ENCODE assay signal across 8 cellular contexts in genomic region chr5:154937186-154937717, GRCh38. TPM values are rescaled to one million over a fixed set of nuclear protein-coding genes. Genes with fewer than 3 reads are reported as not detected.
DNase-seq lines count a peak whose midpoint lies in the region; ATAC-seq and TF ChIP-seq lines count a peak whose summit lies in the region.

No MANE protein-coding gene starts in this region.

- WGBS in IMR-90 (ENCODE audit: extremely low coverage in 2 of 2, insufficient read length in 1 of 2), 2 experiments = no CpG with 5 or more reads among the region's 11 CpGs
- WGBS in mammary epithelial cell (ENCODE audit: low coverage, missing lambda C conversion rate) = 5% methylated on average over 11 of the region's 11 CpGs

- peak overlapping the region; percentile 92 for H2AFZ ChIP-seq in IMR-90 (replicated peaks; ENCODE audit: low read length, poor library complexity)
- peak overlapping the region; percentile 98 for H2AFZ ChIP-seq in mammary epithelial cell (ENCODE audit: low read depth, low read length)

- no peak overlapping the region for H4K91ac ChIP-seq in IMR-90 (ENCODE audit: insufficient read depth, low read depth, low read length)

- H3K27ac ChIP-seq in IMR-90 (ENCODE audit: insufficient read depth, low read length) (no peak overlapping the region; the same call in 1 of the 2 replicates), mammary epithelial cell (ENCODE audit: insufficient read depth, low read depth, low read length) (peak overlapping the region; percentile 41), mucosa of rectum (ENCODE audit: low read depth in 2 of 2, low read length in 2 of 2) (peak overlapping the region in 1 of 2 donors; percentile 58)

- peak overlapping the region; percentile 12 to 70; a peak in 1 of 4 replicates for H4K8ac ChIP-seq in IMR-90 (ENCODE audit: low read depth in 2 of 2, low read length in 2 of 2)

- no peak overlapping the region for H3K56ac ChIP-seq in IMR-90 (ENCODE audit: extremely low read depth, insufficient read depth, low read length)

- H3K4me2 ChIP-seq in IMR-90 (ENCODE audit: low read depth, low read length) (peak overlapping the region; percentile 98), mammary epithelial cell (ENCODE audit: insufficient read depth, low read depth, low read length) (peak overlapping the region; percentile 79)

- no peak overlapping the region for H2BK15ac ChIP-seq in IMR-90 (ENCODE audit: low read depth, low read length)

- peaks cover 2% of the 10 kb centered on the region; the same call in 1 of the 2 replicates for H3K36me3 ChIP-seq in IMR-90 (ENCODE audit: control insufficient read depth, insufficient read depth, low read length)
- H3K36me3 ChIP-seq in mammary epithelial cell (ENCODE audit: insufficient read depth, low read length) = no peaks in the 10 kb centered on the region
- H3K36me3 ChIP-seq in mucosa of rectum (ENCODE audit: control insufficient read depth in 2 of 2, insufficient read depth in 2 of 2, low read length in 2 of 2) = peaks cover 0 to 9% of the 10 kb centered on the region in 2 donors

- H3K9ac ChIP-seq in IMR-90 (ENCODE audit: low read depth, low read length) = peak overlapping the region; percentile 80; the same call in 1 of the 2 replicates
- peak overlapping the region; percentile 60 for H3K9ac ChIP-seq in mammary epithelial cell (ENCODE audit: insufficient read depth, low read length)
- H3K9ac ChIP-seq in mucosa of rectum (ENCODE audit: low read depth in 1 of 2, low read length in 2 of 2) = peak overlapping the region; percentile 72 to 84

- peaks cover 3% of the 10 kb centered on the region; the same call in 1 of the 2 replicates for H3K9me1 ChIP-seq in IMR-90 (ENCODE audit: insufficient read depth, low read length)

- dilution Hi-C loops in IMR-90 (cut with HindIII; ENCODE audit: low sequenced_read_pairs, unreplicated experiment) = no loop called here
- dilution Hi-C loops in mammary epithelial cell (cut with HindIII; ENCODE audit: low sequenced_read_pairs) = no loop called here

- TF ChIP-seq POLR2A in IMR-90 (IDR thresholded peaks at IDR 0.05; ENCODE audit: low read depth, low read length) = no peak

- H3K4me3 ChIP-seq in AG09309 (ENCODE audit: control insufficient read depth, low read depth, low read length) = peak overlapping the region; percentile 69
- peak overlapping the region; percentile 97 for H3K4me3 ChIP-seq in IMR-90 (ENCODE audit: insufficient read depth, low read depth, low read length)
- H3K4me3 ChIP-seq in mammary epithelial cell (replicated peaks in 1 of 3; ENCODE audit: insufficient read depth in 1 of 3, low read depth in 2 of 3, low read length in 3 of 3) = peak overlapping the region; percentile 86 to 91 (median 91)
- peak overlapping the region; percentile 83 to 90 for H3K4me3 ChIP-seq in mucosa of rectum (ENCODE audit: low read length in 2 of 2)

- H2AK9ac ChIP-seq in IMR-90 (replicated peaks; ENCODE audit: low read depth, low read length, poor library complexity) = peak overlapping the region; percentile 92

- H3K9me3 ChIP-seq in IMR-90 (ENCODE audit: control insufficient read depth, insufficient read depth, low read length) = no peaks in the 10 kb centered on the region
- no peaks in the 10 kb centered on the region for H3K9me3 ChIP-seq in mammary epithelial cell (replicated peaks; ENCODE audit: insufficient read depth, low read length)
- H3K9me3 ChIP-seq in mucosa of rectum (ENCODE audit: control insufficient read depth in 2 of 2, low read length in 2 of 2) = no peaks in the 10 kb centered on the region

- no peak overlapping the region for H2BK20ac ChIP-seq in IMR-90 (ENCODE audit: low read depth, low read length)

- H4K5ac ChIP-seq in IMR-90 (ENCODE audit: low read depth, low read length) = no peak overlapping the region

- no peak for ATAC-seq in IMR-90 (ENCODE audit: low read depth)
- ATAC-seq in HG02610 (IDR thresholded peaks at IDR 0.05; ENCODE audit: unreplicated experiment) = no peak
- no peak for ATAC-seq in GM21423 (IDR thresholded peaks at IDR 0.05; ENCODE audit: unreplicated experiment)

- in situ Hi-C loops in IMR-90 (cut with MboI; ENCODE audit: low sequenced_read_pairs) (no loop called here), mammary epithelial cell (cut with MboI; ENCODE audit: low sequenced_read_pairs in 2 of 2) (no loop called here)

- CTCF ChIA-PET in IMR-90 (lab: Yijun Ruan, JAX) (no interaction called here), mammary epithelial cell (lab: Charles Lee; ENCODE audit: low non-redundant PET) (no interaction called here)

- H3K23ac ChIP-seq in IMR-90 (ENCODE audit: low read depth, low read length) = 0 out of 2 replicates have a peak overlapping the region, but pooled peaks have one; percentile 27

- no peak for DNase-seq in AG09309 (ENCODE audit: low read depth)
- peak; percentile 17 for DNase-seq in IMR-90
- DNase-seq in mammary epithelial cell = peak; percentile 7
- DNase-seq in NCI-H2081 treated with DMSO at 0.1 percent for 48 hours (lab: John Stamatoyannopoulos, UW) = no peak
- no peak for DNase-seq in middle frontal gyrus (ENCODE audit: extremely low spot score, low spot score)

- H3K79me2 ChIP-seq in mammary epithelial cell (ENCODE audit: insufficient read depth, low read length) = peaks cover 47% of the 10 kb centered on the region

- no peaks in the 10 kb centered on the region for H3K27me3 ChIP-seq in IMR-90 (ENCODE audit: control insufficient read depth, insufficient read depth, low read length)
- no peaks in the 10 kb centered on the region for H3K27me3 ChIP-seq in mammary epithelial cell (ENCODE audit: insufficient read depth, low read length)
- H3K27me3 ChIP-seq in mucosa of rectum (ENCODE audit: control insufficient read depth in 2 of 2, insufficient read depth in 2 of 2, low read length in 2 of 2) = no peaks in the 10 kb centered on the region

- TF ChIP-seq CTCF in AG09309 (IDR thresholded peaks at IDR 0.05; ENCODE audit: control insufficient read depth, insufficient read depth, low read depth, low read length, missing control alignments) = no peak
- TF ChIP-seq CTCF in IMR-90 (conservative IDR thresholded peaks at IDR 0.05; ENCODE audit: low read depth, low read length) = no peak
- TF ChIP-seq CTCF in mammary epithelial cell (conservative IDR thresholded peaks at IDR 0.05 in 1 of 2, IDR thresholded peaks at IDR 0.05 in 1 of 2; ENCODE audit: extremely low read depth in 1 of 2, insufficient read depth in 1 of 2, low read depth in 1 of 2, low read length in 2 of 2) = no peak

- no peak overlapping the region for H2BK5ac ChIP-seq in IMR-90 (ENCODE audit: low read depth, low read length, poor library complexity, severe bottlenecking)

- no peak overlapping the region for H2AK5ac ChIP-seq in IMR-90 (ENCODE audit: low read depth, low read length)

- H2BK120ac ChIP-seq in IMR-90 (ENCODE audit: low read depth, low read length) = no peak overlapping the region

- TF ChIP-seq RAD21 in IMR-90 (IDR thresholded peaks at IDR 0.05; ENCODE audit: low read length) = no peak

- POLR2A ChIA-PET in IMR-90 (lab: Charles Lee; ENCODE audit: unreplicated experiment) = interaction anchor here (0.7 kb wide), 1 partner anchor 173 kb away, joined by 9 read pairs; no protein-coding TSS in a partner anchor

- no peak overlapping the region for H3K18ac ChIP-seq in IMR-90 (ENCODE audit: low read depth, low read length)

- peaks cover 5 to 27% of the 10 kb centered on the region in 2 experiments for H3K79me1 ChIP-seq in IMR-90 (ENCODE audit: low read depth in 1 of 2, low read length in 2 of 2)

- BruUV-seq in IMR-90 (replicated peaks; lab: Mats Ljungman, UMichigan) (no TSS peak), mammary epithelial cell (replicated peaks; lab: Mats Ljungman, UMichigan) (TSS peak; percentile 5)

- intact Hi-C loops in IMR-90 (cut with micrococcal nuclease) (loop anchor here (2.0 to 5.0 kb wide), 3 partner anchors 80 to 490 kb away; partner anchors contain the start of genes CNOT8 and SAP30L), mammary epithelial cell (cut with micrococcal nuclease) (no loop called here)

- H4K20me1 ChIP-seq in IMR-90 (ENCODE audit: insufficient read depth, low read length) (no peaks in the 10 kb centered on the region), mammary epithelial cell (ENCODE audit: insufficient read depth, low read length) (no peaks in the 10 kb centered on the region)

- H3K14ac ChIP-seq in IMR-90 (replicated peaks; ENCODE audit: low read depth, low read length) = no peak overlapping the region

- H3K4me1 ChIP-seq in IMR-90 (ENCODE audit: control insufficient read depth, insufficient read depth, low read length) (peaks cover 2% of the 10 kb centered on the region), mammary epithelial cell (ENCODE audit: insufficient read depth, low read length) (peaks cover 19% of the 10 kb centered on the region), mucosa of rectum (ENCODE audit: control insufficient read depth in 2 of 2, insufficient read depth in 2 of 2, low read length in 2 of 2) (peaks cover 10 to 18% of the 10 kb centered on the region in 2 donors)

- H3K4ac ChIP-seq in IMR-90 (ENCODE audit: low read depth, low read length) = no peak overlapping the region

TF ChIP-seq in IMR-90, 13 proteins besides CTCF, POLR2A, EP300 and RAD21 (continues in another document):
- TF ChIP-seq MAFK (IDR thresholded peaks at IDR 0.05; ENCODE audit: low read depth, low read length) (no peak), RCOR1 (IDR thresholded peaks at IDR 0.05; ENCODE audit: insufficient replicate concordance, low read length) (no peak), RFX5 (IDR thresholded peaks at IDR 0.05; ENCODE audit: low read depth, low read length) (no peak), BHLHE40 (IDR thresholded peaks at IDR 0.05; ENCODE audit: low read depth, low read length) (no peak), USF2 (IDR thresholded peaks at IDR 0.05; ENCODE audit: low read depth, low read length) (peak; percentile 67)

RNA-seq across cellular contexts. Expression of gene GEMIN5, which starts 0.8 kb away (rescaled TPM):
- 27.5 and 31.5 TPM in 2 replicates for total RNA-seq in IMR-90 (2012; rRNA removed)
- 8.1 and 9.0 TPM in 2 replicates for polyA plus RNA-seq in IMR-90 (2012; rRNA removed)
- 3.8 and 4.5 TPM in 2 replicates for polyA plus RNA-seq in IMR-90 (2012; cell fraction: cytosol; rRNA removed)
- polyA plus RNA-seq in IMR-90 (2012; cell fraction: nucleus; rRNA removed; ENCODE audit: low replicate concordance) = 4.5 and 6.4 TPM in 2 replicates
- total RNA-seq in mammary epithelial cell = 10 to 100 TPM; 21.2 to 23.0 TPM
- polyA plus RNA-seq in mammary epithelial cell = 12.6 TPM
- 49.3 TPM for polyA minus RNA-seq in mammary epithelial cell

RNA-seq across cellular contexts. Expression of gene MRPL22, which starts 3.6 kb away (rescaled TPM):
- total RNA-seq in IMR-90 (2012; rRNA removed) (13.3 and 21.7 TPM in 2 replicates), mammary epithelial cell (10 to 100 TPM in 1 of 2 donors, 1 to 10 TPM in 1; 7.7 to 58.1 TPM)
- polyA plus RNA-seq in IMR-90 (2012; rRNA removed) (58.0 and 58.5 TPM in 2 replicates), mammary epithelial cell (35.5 TPM)
- 8.3 and 20.3 TPM in 2 replicates for polyA plus RNA-seq in IMR-90 (2012; cell fraction: cytosol; rRNA removed)
- polyA plus RNA-seq in IMR-90 (2012; cell fraction: nucleus; rRNA removed; ENCODE audit: low replicate concordance) = 5.1 and 22.9 TPM in 2 replicates
- 10.1 TPM for polyA minus RNA-seq in mammary epithelial cell

Comparison
In these comparisons a context has a peak if more than half of its experiments do, and no peak if none do; other contexts are left out.
1. DNase-seq: peak in IMR-90 (single experiment) and mammary epithelial cell (single experiment); none in AG09309 (single experiment), NCI-H2081 treated with DMSO at 0.1 percent for 48 hours (single experiment) and middle frontal gyrus (single experiment).
2. Peak in every context shown above with its lines, with median percentiles within 50 percentile points of each other: H3K4me3 ChIP-seq and H3K9ac ChIP-seq.